In the genomic region with DNA sequence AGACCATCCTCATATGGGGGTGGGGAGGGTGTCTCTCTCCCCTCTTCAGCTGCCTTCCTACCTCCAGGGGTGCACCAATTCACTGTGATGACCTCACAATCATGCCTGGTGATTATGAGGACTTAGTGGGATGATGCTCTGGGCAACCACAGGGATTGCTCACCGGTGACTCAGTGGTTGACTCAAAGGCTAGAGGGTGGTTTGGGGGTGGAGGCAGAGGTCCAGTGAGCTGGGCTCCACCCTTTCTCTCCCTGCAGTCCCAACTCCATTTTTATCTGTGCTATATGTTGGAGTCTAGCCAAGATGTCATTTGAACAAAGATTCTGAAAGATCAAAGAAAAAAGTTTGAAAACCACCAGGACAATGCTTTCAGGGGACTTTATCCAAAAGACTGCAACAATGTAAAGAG, we compare ENCODE assay signal across 8 cellular contexts.
DNase-seq lines count a peak whose midpoint lies in the region; ATAC-seq, FAIRE-seq and TF ChIP-seq lines count a peak whose summit lies in the region.

No MANE protein-coding gene starts in this region.

- TF ChIP-seq RAD21 in A549 (conservative IDR thresholded peaks at IDR 0.05 in 1 of 2, IDR thresholded peaks at IDR 0.05 in 1 of 2) = peak; percentile 47 to 62; a peak in 4 of 5 replicates

- no peak overlapping the region for H3K4me3 ChIP-seq in A549

- H3K4me3 Mint-ChIP-seq in activated naive CD8-positive, alpha-beta T cell treated with anti-CD3 and anti-CD28 coated beads, Interleukin-2, amount 50 U/mL, for 24 hours = no peak overlapping the region
- no peak overlapping the region for H3K4me3 Mint-ChIP-seq in activated T-helper 1 cell treated with anti-CD3 and anti-CD28 coated beads, Interleukin-12 subunit alpha, Interleukin-12 subunit beta, Interleukin-2, Interleukin-4 antibody, amounts not matched to agents 30 ng/mL and 10 ng/mL and 1 ng/mL, durations not matched to agents 14 hours and 24 hours and 36 hours

- H3K9me3 Mint-ChIP-seq in activated naive CD8-positive, alpha-beta T cell treated with anti-CD3 and anti-CD28 coated beads, Interleukin-2, amount 50 U/mL, for 24 hours = no peaks in the 10 kb centered on the region
- H3K9me3 Mint-ChIP-seq in activated T-helper 1 cell treated with anti-CD3 and anti-CD28 coated beads, Interleukin-12 subunit alpha, Interleukin-12 subunit beta, Interleukin-2, Interleukin-4 antibody, amounts not matched to agents 30 ng/mL and 10 ng/mL and 1 ng/mL, durations not matched to agents 14 hours and 24 hours and 36 hours = no peaks in the 10 kb centered on the region

- POLR2A ChIA-PET in A549 (lab: Yijun Ruan, JAX) = interaction anchor here (0.8 to 1.2 kb wide), 2 partner anchors 17 to 60 kb away, joined by 3 to 4 read pairs; no protein-coding TSS in a partner anchor

- no peak for TF ChIP-seq POLR2A in A549 (IDR thresholded peaks at IDR 0.05; ENCODE audit: low read length)
- TF ChIP-seq POLR2A in H54 (IDR thresholded peaks at IDR 0.05; ENCODE audit: low read depth, low read length) = no peak

- FAIRE-seq in A549 (lab: Jason Lieb, UNC) (peak; percentile 97), H54 (lab: Jason Lieb, UNC) (peak; percentile 99)

- DNase-seq in A549 (ENCODE audit: low read depth in 1 of 2, low spot score in 1 of 2) = peak; percentile 94 to 99
- peak; percentile 93 for DNase-seq in H54 (ENCODE audit: insufficient read length, low spot score)
- DNase-seq in activated naive CD8-positive, alpha-beta T cell treated with anti-CD3 and anti-CD28 coated beads, Interleukin-2, amount 50 U/mL, for 24 hours = peak; percentile 57
- DNase-seq in left colon = peak in 1 of 2 donors; percentile 34
- no peak for DNase-seq in middle frontal gyrus (ENCODE audit: extremely low spot score, low spot score)
- no peak for DNase-seq in activated T-helper 1 cell treated with anti-CD3 and anti-CD28 coated beads, Interleukin-12 subunit alpha, Interleukin-12 subunit beta, Interleukin-2, Interleukin-4 antibody, amounts not matched to agents 30 ng/mL and 10 ng/mL and 1 ng/mL, durations not matched to agents 14 hours and 24 hours and 36 hours (ENCODE audit: low spot score)
- no peak for DNase-seq in NCI-H187 (lab: John Stamatoyannopoulos, UW)

- TF ChIP-seq CTCF in A549 (IDR thresholded peaks at IDR 0.05) = no peak

- H3K9me3 ChIP-seq in A549 = no peaks in the 10 kb centered on the region

- H3K27ac Mint-ChIP-seq in activated naive CD8-positive, alpha-beta T cell treated with anti-CD3 and anti-CD28 coated beads, Interleukin-2, amount 50 U/mL, for 24 hours = peak overlapping the region; percentile 16
- H3K27ac Mint-ChIP-seq in activated T-helper 1 cell treated with anti-CD3 and anti-CD28 coated beads, Interleukin-12 subunit alpha, Interleukin-12 subunit beta, Interleukin-2, Interleukin-4 antibody, amounts not matched to agents 30 ng/mL and 10 ng/mL and 1 ng/mL, durations not matched to agents 14 hours and 24 hours and 36 hours = no peak overlapping the region

- H3K27ac ChIP-seq in A549 = peak overlapping the region; percentile 75 to 90

- TF ChIP-seq EP300 in A549 (IDR thresholded peaks at IDR 0.05) = peak; percentile 85 to 87; a peak in 3 of 5 replicates

- H3K4me1 Mint-ChIP-seq in activated naive CD8-positive, alpha-beta T cell treated with anti-CD3 and anti-CD28 coated beads, Interleukin-2, amount 50 U/mL, for 24 hours = peaks cover 27% of the 10 kb centered on the region
- H3K4me1 Mint-ChIP-seq in activated T-helper 1 cell treated with anti-CD3 and anti-CD28 coated beads, Interleukin-12 subunit alpha, Interleukin-12 subunit beta, Interleukin-2, Interleukin-4 antibody, amounts not matched to agents 30 ng/mL and 10 ng/mL and 1 ng/mL, durations not matched to agents 14 hours and 24 hours and 36 hours (ENCODE audit: low read depth) = no peaks in the 10 kb centered on the region

- peaks cover 2% of the 10 kb centered on the region for H3K27me3 Mint-ChIP-seq in activated naive CD8-positive, alpha-beta T cell treated with anti-CD3 and anti-CD28 coated beads, Interleukin-2, amount 50 U/mL, for 24 hours
- no peaks in the 10 kb centered on the region for H3K27me3 Mint-ChIP-seq in activated T-helper 1 cell treated with anti-CD3 and anti-CD28 coated beads, Interleukin-12 subunit alpha, Interleukin-12 subunit beta, Interleukin-2, Interleukin-4 antibody, amounts not matched to agents 30 ng/mL and 10 ng/mL and 1 ng/mL, durations not matched to agents 14 hours and 24 hours and 36 hours (ENCODE audit: insufficient read depth)

- H3K4me2 ChIP-seq in A549 = peak overlapping the region; percentile 79

- H3K4me1 ChIP-seq in A549 = peaks cover 48% of the 10 kb centered on the region

- CTCF ChIA-PET in A549 (lab: Yijun Ruan, JAX) = interaction anchor here (1.1 to 2.1 kb wide), 5 partner anchors 10 to 290 kb away, joined by 3 to 9 read pairs (median 4); no protein-coding TSS in a partner anchor

- ATAC-seq in A549 (peak; percentile 99 to 100), left colon (peak; percentile 49), GM21423 (IDR thresholded peaks at IDR 0.05; ENCODE audit: unreplicated experiment) (no peak)
- ATAC-seq in activated naive CD8-positive, alpha-beta T cell treated with anti-CD3 and anti-CD28 coated beads, Interleukin-2, amount 50 U/mL, for 24 hours = peak; percentile 91

- no peaks in the 10 kb centered on the region for H3K36me3 Mint-ChIP-seq in activated naive CD8-positive, alpha-beta T cell treated with anti-CD3 and anti-CD28 coated beads, Interleukin-2, amount 50 U/mL, for 24 hours (ENCODE audit: low read depth)
- no peaks in the 10 kb centered on the region for H3K36me3 Mint-ChIP-seq in activated T-helper 1 cell treated with anti-CD3 and anti-CD28 coated beads, Interleukin-12 subunit alpha, Interleukin-12 subunit beta, Interleukin-2, Interleukin-4 antibody, amounts not matched to agents 30 ng/mL and 10 ng/mL and 1 ng/mL, durations not matched to agents 14 hours and 24 hours and 36 hours (ENCODE audit: low read depth)

- WGBS in A549 (ENCODE audit: missing lambda C conversion rate) = 0% methylated on average over 1 of the region's 1 CpG

- intact Hi-C loops in left colon (cut with DNase I, micrococcal nuclease) = no loop called here
- intact Hi-C loops in activated T-helper 1 cell treated with anti-CD3 and anti-CD28 coated beads, Interleukin-12 subunit alpha, Interleukin-12 subunit beta, Interleukin-2, Interleukin-4 antibody, amounts not matched to agents 30 ng/mL and 10 ng/mL and 1 ng/mL, durations not matched to agents 14 hours and 24 hours and 36 hours (cut with micrococcal nuclease) = no loop called here

TF ChIP-seq in A549, 52 proteins besides CTCF, POLR2A, EP300 and RAD21 (continues in another document):
- TF ChIP-seq HOXB13 (CRISPR knock-in tag; IDR thresholded peaks at IDR 0.05; ENCODE audit: low read depth) (no peak), ZC3H11A (IDR thresholded peaks at IDR 0.05) (no peak), CHD2 (IDR thresholded peaks at IDR 0.05; ENCODE audit: low read length, partially characterized antibody) (no peak), TFCP2L1 (CRISPR knock-in tag; IDR thresholded peaks at IDR 0.05) (no peak), BHLHE40 (IDR thresholded peaks at IDR 0.05; ENCODE audit: low read depth, low read length) (0 out of 2 replicates have a peak, but pooled peaks have one; percentile 5), NFE2L2 (conservative IDR thresholded peaks at IDR 0.05; ENCODE audit: low read length) (no peak), CEBPB (IDR thresholded peaks at IDR 0.05) (peak in 1 of 2 experiments; percentile 57; a peak in 2 of 4 replicates), NPAS2 (CRISPR knock-in tag; IDR thresholded peaks at IDR 0.05; ENCODE audit: borderline replicate concordance) (no peak), NR3C1 (IDR thresholded peaks at IDR 0.05) (no peak), SMC3 (IDR thresholded peaks at IDR 0.05) (peak; percentile 48), ZFP36 (IDR thresholded peaks at IDR 0.05; ENCODE audit: borderline replicate concordance, partially characterized antibody) (no peak), PHF8 (IDR thresholded peaks at IDR 0.05; ENCODE audit: borderline replicate concordance, low read depth) (no peak)
- TF ChIP-seq, protein P1, sequence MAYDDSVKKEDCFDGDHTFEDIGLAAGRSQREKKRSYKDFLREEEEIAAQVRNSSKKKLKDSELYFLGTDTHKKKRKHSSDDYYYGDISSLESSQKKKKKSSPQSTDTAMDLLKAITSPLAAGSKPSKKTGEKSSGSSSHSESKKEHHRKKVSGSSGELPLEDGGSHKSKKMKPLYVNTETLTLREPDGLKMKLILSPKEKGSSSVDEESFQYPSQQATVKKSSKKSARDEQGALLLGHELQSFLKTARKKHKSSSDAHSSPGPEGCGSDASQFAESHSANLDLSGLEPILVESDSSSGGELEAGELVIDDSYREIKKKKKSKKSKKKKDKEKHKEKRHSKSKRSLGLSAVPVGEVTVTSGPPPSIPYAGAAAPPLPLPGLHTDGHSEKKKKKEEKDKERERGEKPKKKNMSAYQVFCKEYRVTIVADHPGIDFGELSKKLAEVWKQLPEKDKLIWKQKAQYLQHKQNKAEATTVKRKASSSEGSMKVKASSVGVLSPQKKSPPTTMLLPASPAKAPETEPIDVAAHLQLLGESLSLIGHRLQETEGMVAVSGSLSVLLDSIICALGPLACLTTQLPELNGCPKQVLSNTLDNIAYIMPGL (CRISPR knock-in tag; IDR thresholded peaks at IDR 0.05; ENCODE audit: borderline replicate concordance) = no peak
- TF ChIP-seq, protein P2, sequence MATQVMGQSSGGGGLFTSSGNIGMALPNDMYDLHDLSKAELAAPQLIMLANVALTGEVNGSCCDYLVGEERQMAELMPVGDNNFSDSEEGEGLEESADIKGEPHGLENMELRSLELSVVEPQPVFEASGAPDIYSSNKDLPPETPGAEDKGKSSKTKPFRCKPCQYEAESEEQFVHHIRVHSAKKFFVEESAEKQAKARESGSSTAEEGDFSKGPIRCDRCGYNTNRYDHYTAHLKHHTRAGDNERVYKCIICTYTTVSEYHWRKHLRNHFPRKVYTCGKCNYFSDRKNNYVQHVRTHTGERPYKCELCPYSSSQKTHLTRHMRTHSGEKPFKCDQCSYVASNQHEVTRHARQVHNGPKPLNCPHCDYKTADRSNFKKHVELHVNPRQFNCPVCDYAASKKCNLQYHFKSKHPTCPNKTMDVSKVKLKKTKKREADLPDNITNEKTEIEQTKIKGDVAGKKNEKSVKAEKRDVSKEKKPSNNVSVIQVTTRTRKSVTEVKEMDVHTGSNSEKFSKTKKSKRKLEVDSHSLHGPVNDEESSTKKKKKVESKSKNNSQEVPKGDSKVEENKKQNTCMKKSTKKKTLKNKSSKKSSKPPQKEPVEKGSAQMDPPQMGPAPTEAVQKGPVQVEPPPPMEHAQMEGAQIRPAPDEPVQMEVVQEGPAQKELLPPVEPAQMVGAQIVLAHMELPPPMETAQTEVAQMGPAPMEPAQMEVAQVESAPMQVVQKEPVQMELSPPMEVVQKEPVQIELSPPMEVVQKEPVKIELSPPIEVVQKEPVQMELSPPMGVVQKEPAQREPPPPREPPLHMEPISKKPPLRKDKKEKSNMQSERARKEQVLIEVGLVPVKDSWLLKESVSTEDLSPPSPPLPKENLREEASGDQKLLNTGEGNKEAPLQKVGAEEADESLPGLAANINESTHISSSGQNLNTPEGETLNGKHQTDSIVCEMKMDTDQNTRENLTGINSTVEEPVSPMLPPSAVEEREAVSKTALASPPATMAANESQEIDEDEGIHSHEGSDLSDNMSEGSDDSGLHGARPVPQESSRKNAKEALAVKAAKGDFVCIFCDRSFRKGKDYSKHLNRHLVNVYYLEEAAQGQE (IDR thresholded peaks at IDR 0.05) = no peak

Comparison
In these comparisons a context has a peak if more than half of its experiments do, and no peak if none do; other contexts are left out.
1. DNase-seq: peak in A549 (2 of 2), H54 (single experiment) and activated naive CD8-positive, alpha-beta T cell treated with anti-CD3 and anti-CD28 coated beads, Interleukin-2, amount 50 U/mL, for 24 hours (single experiment); none in middle frontal gyrus (single experiment), activated T-helper 1 cell treated with anti-CD3 and anti-CD28 coated beads, Interleukin-12 subunit alpha, Interleukin-12 subunit beta, Interleukin-2, Interleukin-4 antibody, amounts not matched to agents 30 ng/mL and 10 ng/mL and 1 ng/mL, durations not matched to agents 14 hours and 24 hours and 36 hours (single experiment) and NCI-H187 (0 of 2).